Comparison of ENCODE assay signal across 20 cellular contexts in the genomic region with DNA sequence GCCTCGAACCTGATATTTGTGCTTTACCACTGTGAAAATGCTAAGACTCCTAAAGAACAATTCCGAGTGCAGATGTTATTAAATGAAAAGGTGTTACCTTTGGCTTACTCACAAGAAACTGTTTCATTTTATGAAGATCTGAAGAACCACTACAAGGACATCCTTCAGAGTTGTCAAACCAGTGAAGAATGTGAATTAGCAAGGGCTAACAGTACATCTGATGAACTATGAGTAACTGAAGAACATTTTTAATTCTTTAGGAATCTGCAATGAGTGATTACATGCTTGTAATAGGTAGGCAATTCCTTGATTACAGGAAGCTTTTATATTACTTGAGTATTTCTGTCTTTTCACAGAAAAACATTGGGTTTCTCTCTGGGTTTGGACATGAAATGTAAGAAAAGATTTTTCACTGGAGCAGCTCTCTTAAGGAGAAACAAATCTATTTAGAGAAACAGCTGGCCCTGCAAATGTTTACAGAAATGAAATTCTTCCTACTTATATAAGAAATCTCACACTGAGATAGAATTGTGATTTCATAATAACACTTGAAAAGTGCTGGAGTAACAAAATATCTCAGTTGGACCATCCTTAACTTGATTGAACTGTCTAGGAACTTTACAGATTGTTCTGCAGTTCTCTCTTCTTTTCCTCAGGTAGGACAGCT. TPM values are rescaled to one million over a fixed set of nuclear protein-coding genes. Genes with fewer than 3 reads are reported as not detected.
DNase-seq lines count a peak whose midpoint lies in the region; ATAC-seq, FAIRE-seq and TF ChIP-seq lines count a peak whose summit lies in the region.
"Had no signal": no experiment of that assay in that cellular context is flagged by ENCODE, and none has a peak within 500 bp of the region (broad histone marks: within the 10 kb centered on the region; RNA-seq: fewer than 3 reads in every experiment).

No MANE protein-coding gene starts in this region.

- no peaks in the 10 kb centered on the region for H3K9me2 ChIP-seq in SK-N-SH

- CTCF ChIA-PET in SK-N-SH (lab: Yijun Ruan, JAX): no interaction called here

- intact Hi-C loops in ascending aorta (cut with DNase I) (loop anchor here (5.0 kb wide), 1 partner anchor 105 kb away; a partner anchor contains a TSS), pancreas (cut with DNase I) (no loop called here)

- H3K9me3 ChIP-seq in ascending aorta (no peaks in the 10 kb centered on the region), pancreas (no peaks in the 10 kb centered on the region), SK-N-SH (no peaks in the 10 kb centered on the region)
- H3K9me3 ChIP-seq: upper lobe of left lung had no signal

- H3K4me1 ChIP-seq in ascending aorta (peaks cover 0 to 11% of the 10 kb centered on the region in 2 donors), pancreas (peaks cover 9 to 12% (median 10%) of the 10 kb centered on the region in 3 donors), SK-N-SH (ENCODE audit: control insufficient read depth in 1 of 2, insufficient read depth in 2 of 2, low read depth in 1 of 2, low read length in 1 of 2) (peaks cover 2 to 4% of the 10 kb centered on the region in 2 experiments; a peak in 3 of 4 replicates)

- no peak overlapping the region for H3K4me2 ChIP-seq in SK-N-SH

- ATAC-seq in pancreas: no peak
- ATAC-seq: activated CD4-positive, alpha-beta T cell treated with anti-CD3 and anti-CD28 coated beads for 36 hours; activated T-cell treated with anti-CD3 and anti-CD28 coated beads, Interleukin-2, amount 50 U/mL, for 4 hours; T-helper 17 cell had no signal

- TF ChIP-seq RAD21 in SK-N-SH (IDR thresholded peaks at IDR 0.05; ENCODE audit: low read length): no peak

- H3K27ac ChIP-seq in ascending aorta: peak overlapping the region; percentile 20 to 24
- no peak overlapping the region for H3K27ac ChIP-seq in pancreas
- no peak overlapping the region for H3K27ac ChIP-seq in SK-N-SH (ENCODE audit: low read depth in 2 of 2, low read length in 1 of 2)

- H3K4me3 ChIP-seq in ascending aorta (no peak overlapping the region), fibroblast of villous mesenchyme (ENCODE audit: low read depth, low read length) (no peak overlapping the region), pancreas (no peak overlapping the region), SK-N-SH (ENCODE audit: low read depth in 2 of 2, low read length in 1 of 2) (no peak overlapping the region)
- H3K4me3 ChIP-seq: upper lobe of left lung had no signal

- DNase-seq in HCEC 1CT (peak; percentile 56), ascending aorta (ENCODE audit: low spot score in 2 of 2) (no peak), fibroblast of villous mesenchyme (ENCODE audit: low read depth) (peak; percentile 62), pancreas (no peak), HUDEP-2 (lab: John Stamatoyannopoulos, UW; ENCODE audit: unreplicated experiment in 76 of 76) (no peak), OCI-M2 (lab: John Stamatoyannopoulos, UW; ENCODE audit: unreplicated experiment) (no peak), SK-N-SH (no peak)
- no peak for DNase-seq in stimulated activated CD4-positive, alpha-beta T cell treated with anti-CD3 and anti-CD28 coated beads, Interleukin-2, amount 100 ng/mL, for 24 hours
- DNase-seq: activated CD4-positive, alpha-beta T cell treated with anti-CD3 and anti-CD28 coated beads for 36 hours; activated T-cell treated with anti-CD3 and anti-CD28 coated beads, Interleukin-2, amount 50 U/mL, for 4 hours; amniotic stem cell; CD4-positive, alpha-beta T cell; DMS53; H9; NCI-H1048; NCI-H187; NCI-H526 treated with DMSO at 0.1 percent for 48 hours; T-helper 17 cell; upper lobe of left lung had no signal

- no peaks in the 10 kb centered on the region for H4K20me1 ChIP-seq in SK-N-SH (ENCODE audit: insufficient read depth)

- WGBS in pancreas, 2 donors: 84 to 90% methylated on average over 2 of the region's 2 CpGs
- WGBS in SK-N-SH (ENCODE audit: low lambda C conversion rate): 80% methylated on average over 2 of the region's 2 CpGs

- no peak overlapping the region for H2AFZ ChIP-seq in SK-N-SH (ENCODE audit: low read depth)

- H3K36me3 ChIP-seq in ascending aorta (peaks cover 0 to 4% of the 10 kb centered on the region in 2 donors), pancreas (peaks cover 0 to 9% (median 0%) of the 10 kb centered on the region in 3 donors), SK-N-SH (replicated peaks in 1 of 2; ENCODE audit: control insufficient read depth in 1 of 2, insufficient read depth in 2 of 2, low read length in 1 of 2) (peaks cover 21 to 29% of the 10 kb centered on the region in 2 experiments)

- POLR2A ChIA-PET in SK-N-SH (lab: Yijun Ruan, JAX): no interaction called here

- H3K27me3 ChIP-seq in ascending aorta (no peaks in the 10 kb centered on the region), pancreas (no peaks in the 10 kb centered on the region), SK-N-SH (ENCODE audit: insufficient read depth) (no peaks in the 10 kb centered on the region)
- H3K27me3 ChIP-seq: upper lobe of left lung had no signal

- TF ChIP-seq CTCF in ascending aorta (IDR thresholded peaks at IDR 0.05) (no peak), fibroblast of villous mesenchyme (IDR thresholded peaks at IDR 0.05; ENCODE audit: insufficient read depth, low read depth, low read length) (no peak), pancreas (IDR thresholded peaks at IDR 0.05) (no peak), SK-N-SH (IDR thresholded peaks at IDR 0.05) (no peak)

- peaks cover 10% of the 10 kb centered on the region for H3F3A ChIP-seq in SK-N-SH (replicated peaks; ENCODE audit: insufficient read depth)

- peaks cover 6% of the 10 kb centered on the region for H3K79me2 ChIP-seq in SK-N-SH (ENCODE audit: insufficient read depth)

- TF ChIP-seq EP300 in SK-N-SH (IDR thresholded peaks at IDR 0.05; ENCODE audit: borderline replicate concordance in 1 of 2, low read depth in 1 of 2, low read length in 1 of 2): no peak

- H3K9ac ChIP-seq in SK-N-SH: no peak overlapping the region

- peak; percentile 26 for FAIRE-seq in pancreas (lab: Jason Lieb, UNC)
- FAIRE-seq: islet of Langerhans had no signal

TF ChIP-seq in SK-N-SH, 30 proteins besides CTCF, POLR2A, EP300 and RAD21:
- no peak for TF ChIP-seq CHD2 (IDR thresholded peaks at IDR 0.05; ENCODE audit: low read length, partially characterized antibody)
- TF ChIP-seq, protein P1, sequence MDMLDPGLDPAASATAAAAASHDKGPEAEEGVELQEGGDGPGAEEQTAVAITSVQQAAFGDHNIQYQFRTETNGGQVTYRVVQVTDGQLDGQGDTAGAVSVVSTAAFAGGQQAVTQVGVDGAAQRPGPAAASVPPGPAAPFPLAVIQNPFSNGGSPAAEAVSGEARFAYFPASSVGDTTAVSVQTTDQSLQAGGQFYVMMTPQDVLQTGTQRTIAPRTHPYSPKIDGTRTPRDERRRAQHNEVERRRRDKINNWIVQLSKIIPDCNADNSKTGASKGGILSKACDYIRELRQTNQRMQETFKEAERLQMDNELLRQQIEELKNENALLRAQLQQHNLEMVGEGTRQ (IDR thresholded peaks at IDR 0.05; ENCODE audit: borderline replicate concordance, low read depth, low read length): no peak
- no peak for TF ChIP-seq RXRA (IDR thresholded peaks at IDR 0.05; ENCODE audit: borderline replicate concordance, low read depth)
- TF ChIP-seq, protein P2, sequence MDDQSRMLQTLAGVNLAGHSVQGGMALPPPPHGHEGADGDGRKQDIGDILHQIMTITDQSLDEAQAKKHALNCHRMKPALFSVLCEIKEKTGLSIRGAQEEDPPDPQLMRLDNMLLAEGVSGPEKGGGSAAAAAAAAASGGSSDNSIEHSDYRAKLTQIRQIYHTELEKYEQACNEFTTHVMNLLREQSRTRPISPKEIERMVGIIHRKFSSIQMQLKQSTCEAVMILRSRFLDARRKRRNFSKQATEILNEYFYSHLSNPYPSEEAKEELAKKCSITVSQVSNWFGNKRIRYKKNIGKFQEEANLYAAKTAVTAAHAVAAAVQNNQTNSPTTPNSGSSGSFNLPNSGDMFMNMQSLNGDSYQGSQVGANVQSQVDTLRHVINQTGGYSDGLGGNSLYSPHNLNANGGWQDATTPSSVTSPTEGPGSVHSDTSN (IDR thresholded peaks at IDR 0.05): no peak
- TF ChIP-seq, protein P3, sequence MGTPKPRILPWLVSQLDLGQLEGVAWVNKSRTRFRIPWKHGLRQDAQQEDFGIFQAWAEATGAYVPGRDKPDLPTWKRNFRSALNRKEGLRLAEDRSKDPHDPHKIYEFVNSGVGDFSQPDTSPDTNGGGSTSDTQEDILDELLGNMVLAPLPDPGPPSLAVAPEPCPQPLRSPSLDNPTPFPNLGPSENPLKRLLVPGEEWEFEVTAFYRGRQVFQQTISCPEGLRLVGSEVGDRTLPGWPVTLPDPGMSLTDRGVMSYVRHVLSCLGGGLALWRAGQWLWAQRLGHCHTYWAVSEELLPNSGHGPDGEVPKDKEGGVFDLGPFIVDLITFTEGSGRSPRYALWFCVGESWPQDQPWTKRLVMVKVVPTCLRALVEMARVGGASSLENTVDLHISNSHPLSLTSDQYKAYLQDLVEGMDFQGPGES (IDR thresholded peaks at IDR 0.05; ENCODE audit: low read depth, low read length): no peak
- TF ChIP-seq GABPA (IDR thresholded peaks at IDR 0.05; ENCODE audit: low read depth): no peak

RNA-seq across cellular contexts. Expression of a gene that starts 47.7 kb away (rescaled TPM):
- total RNA-seq in ascending aorta (14.3 TPM), fibroblast of villous mesenchyme (30.0 and 52.7 TPM in 2 replicates), pancreas (10 to 100 TPM in 3 of 6 donors, 1 to 10 TPM in 3; 6.1 to 11.9 (median 10.3) TPM)
- polyA plus RNA-seq in pancreas (1 to 10 TPM; 5.5 to 9.7 TPM), SK-N-SH (2012; rRNA removed) (23.2 and 23.7 TPM in 2 replicates)
- polyA plus RNA-seq in SK-N-SH (2012; cell fraction: cytosol; rRNA removed): 28.6 and 29.2 TPM in 2 replicates
- 19.3 and 21.9 TPM in 2 replicates for polyA plus RNA-seq in SK-N-SH (2012; cell fraction: nucleus; rRNA removed)

Comparison
In these comparisons a context has a peak if more than half of its experiments do, and no peak if none do; other contexts are left out.
1. DNase-seq: peak in HCEC 1CT (single experiment) and fibroblast of villous mesenchyme (single experiment); none in ascending aorta (0 of 2), pancreas (0 of 6), HUDEP-2 (0 of 76), OCI-M2 (single experiment), stimulated activated CD4-positive, alpha-beta T cell treated with anti-CD3 and anti-CD28 coated beads, Interleukin-2, amount 100 ng/mL, for 24 hours (0 of 2) and SK-N-SH (single experiment).
2. H3K27ac ChIP-seq: peak in ascending aorta (2 of 2); none in pancreas (0 of 4) and SK-N-SH (0 of 2).